In genomic region chr15:24955549-24955929, GRCh38 we compare ENCODE assay signal across 8 cellular contexts. TPM values are rescaled to one million over a fixed set of nuclear protein-coding genes. Genes with fewer than 3 reads are reported as not detected.
DNase-seq lines count a peak whose midpoint lies in the region; ATAC-seq, FAIRE-seq and TF ChIP-seq lines count a peak whose summit lies in the region.

No MANE protein-coding gene starts in this region.

- TF ChIP-seq CTCF in choroid plexus epithelial cell (conservative IDR thresholded peaks at IDR 0.05; ENCODE audit: low read depth, low read length): no peak
- TF ChIP-seq CTCF in thyroid gland (IDR thresholded peaks at IDR 0.05): no peak
- no peak for TF ChIP-seq CTCF in PC-9 (conservative IDR thresholded peaks at IDR 0.05)

- CTCF ChIA-PET in PC-9 (lab: Charles Lee): no interaction called here

- ATAC-seq in HG03432 (IDR thresholded peaks at IDR 0.05; ENCODE audit: unreplicated experiment): no peak

- no peak overlapping the region for H2BK120ac ChIP-seq in mesendoderm (ENCODE audit: low read depth, low read length)

- H2AK5ac ChIP-seq in mesendoderm (ENCODE audit: low read length): peak overlapping the region; percentile 62

- no peak overlapping the region for H3K4me2 ChIP-seq in mesendoderm (ENCODE audit: low read length)
- H3K4me2 ChIP-seq in PC-9: no peak overlapping the region

- H3K4me3 ChIP-seq in choroid plexus epithelial cell (ENCODE audit: low read depth, low read length) (peak overlapping the region; percentile 70), mesendoderm (ENCODE audit: low read length) (peak overlapping the region; percentile 96), thyroid gland (replicated peaks in 1 of 3) (peak overlapping the region; percentile 48 to 98 (median 67)), PC-9 (no peak overlapping the region)

- POLR2A ChIA-PET in PC-9 (lab: Charles Lee; ENCODE audit: unreplicated experiment): no interaction called here

- H3K36me3 ChIP-seq in mesendoderm (ENCODE audit: control insufficient read depth, insufficient read depth, low read length) (no peaks in the 10 kb centered on the region), thyroid gland (no peaks in the 10 kb centered on the region), PC-9 (ENCODE audit: low read depth) (no peaks in the 10 kb centered on the region)

- no peaks in the 10 kb centered on the region for H3K4me1 ChIP-seq in mesendoderm (ENCODE audit: control insufficient read depth, low read depth, low read length)
- peaks cover 0 to 7% of the 10 kb centered on the region in 2 donors for H3K4me1 ChIP-seq in thyroid gland
- no peaks in the 10 kb centered on the region for H3K4me1 ChIP-seq in PC-9 (replicated peaks; ENCODE audit: insufficient read depth)

- H3K9ac ChIP-seq in mesendoderm (ENCODE audit: low read length): peak overlapping the region; percentile 87

- no peaks in the 10 kb centered on the region for H3K9me2 ChIP-seq in PC-9 (ENCODE audit: insufficient read depth)

- no peaks in the 10 kb centered on the region for H3K27me3 ChIP-seq in mesendoderm (ENCODE audit: insufficient read depth, low read length, poor library complexity)
- H3K27me3 ChIP-seq in thyroid gland: no peaks in the 10 kb centered on the region
- H3K27me3 ChIP-seq in PC-9 (ENCODE audit: insufficient read depth, low read depth): no peaks in the 10 kb centered on the region

- no TSS peak for BruUV-seq in PC-9 (replicated peaks; lab: Mats Ljungman, UMichigan)

- no peak overlapping the region for H4K8ac ChIP-seq in mesendoderm (ENCODE audit: low read depth, low read length)

- no peak for FAIRE-seq in H54 (lab: Jason Lieb, UNC)

- no peaks in the 10 kb centered on the region for H3K9me3 ChIP-seq in thyroid gland
- H3K9me3 ChIP-seq in PC-9 (ENCODE audit: insufficient read depth, low read depth): no peaks in the 10 kb centered on the region

- H4K20me1 ChIP-seq in PC-9 (ENCODE audit: insufficient read depth): no peaks in the 10 kb centered on the region

- no peak for TF ChIP-seq POLR2A in thyroid gland (IDR thresholded peaks at IDR 0.05)
- TF ChIP-seq POLR2A in H54 (IDR thresholded peaks at IDR 0.05; ENCODE audit: low read depth, low read length): no peak

- H3K4ac ChIP-seq in mesendoderm (ENCODE audit: low read depth, low read length): no peak overlapping the region

- H3K27ac ChIP-seq in mesendoderm (ENCODE audit: low read depth, low read length) (peak overlapping the region; percentile 90), thyroid gland (peak overlapping the region; percentile 72 to 86 (median 78)), PC-9 (no peak overlapping the region)

- DNase-seq in GM03348 (ENCODE audit: low spot score) (peak; percentile 7), UCSD-AML1 (lab: John Stamatoyannopoulos, UW; ENCODE audit: unreplicated experiment) (peak; percentile 27), choroid plexus epithelial cell (ENCODE audit: low read depth) (no peak), mesendoderm (no peak), thyroid gland (peak; percentile 10 to 15), H54 (ENCODE audit: insufficient read length, low spot score) (no peak), PC-9 (no peak)

- no peak overlapping the region for H3K23ac ChIP-seq in mesendoderm (ENCODE audit: low read length)

- H2AFZ ChIP-seq in PC-9: no peak overlapping the region

- WGBS in mesendoderm (ENCODE audit: extremely low coverage, insufficient coverage, low lambda C conversion rate): no CpG with 5 or more reads among the region's 30 CpGs
- WGBS in thyroid gland, 2 donors: 55 to 66% methylated on average over 30 of the region's 30 CpGs

- no peaks in the 10 kb centered on the region for H3F3A ChIP-seq in PC-9 (ENCODE audit: insufficient read depth, low read depth)

- peak overlapping the region; percentile 94 for H2BK5ac ChIP-seq in mesendoderm (ENCODE audit: low read length)

- H3K18ac ChIP-seq in mesendoderm (ENCODE audit: low read length): peak overlapping the region; percentile 9

- peak overlapping the region; percentile 98 for H3K56ac ChIP-seq in mesendoderm (ENCODE audit: low read length)

- H4K5ac ChIP-seq in mesendoderm (ENCODE audit: low read length): no peak overlapping the region

- no peak overlapping the region for H2BK15ac ChIP-seq in mesendoderm (replicated peaks; ENCODE audit: low read depth)

- no peaks in the 10 kb centered on the region for H3K79me1 ChIP-seq in mesendoderm (ENCODE audit: low read length)

- intact Hi-C loops in thyroid gland (cut with DNase I): no loop called here
- intact Hi-C loops in PC-9 (cut with micrococcal nuclease; ENCODE audit: unreplicated experiment): no loop called here

- H3K79me2 ChIP-seq in mesendoderm (ENCODE audit: control insufficient read depth, insufficient read depth, low read length) (peaks cover 49% of the 10 kb centered on the region), PC-9 (ENCODE audit: low read depth) (no peaks in the 10 kb centered on the region)

RNA-seq across cellular contexts. Expression of gene SNRPN, which starts 0.8 kb away (rescaled TPM):
- polyA plus RNA-seq in mesendoderm (2013, experiment 1 of 2): 441 TPM
- polyA plus RNA-seq in mesendoderm (2013, experiment 2 of 2): 447 TPM
- total RNA-seq in thyroid gland (100 to 1,000 TPM; 413 to 706 (median 631) TPM), PC-9 (2021) (14.3 and 21.1 TPM in 2 replicates)

RNA-seq across cellular contexts. Expression of gene SNURF, which starts 0.8 kb away (rescaled TPM):
- polyA plus RNA-seq in mesendoderm (2013, experiment 1 of 2): 88.4 TPM
- polyA plus RNA-seq in mesendoderm (2013, experiment 2 of 2): 103 TPM
- total RNA-seq in thyroid gland: 10 to 100 TPM; 42.9 to 65.2 (median 54.1) TPM
- 6.7 and 8.7 TPM in 2 replicates for total RNA-seq in PC-9 (2021)

Comparison
In these comparisons a context has a peak if more than half of its experiments do, and no peak if none do; other contexts are left out.
1. DNase-seq: peak in GM03348 (single experiment), UCSD-AML1 (single experiment) and thyroid gland (2 of 2); none in choroid plexus epithelial cell (single experiment), mesendoderm (single experiment), H54 (single experiment) and PC-9 (0 of 2).
2. RNA of gene SNRPN, which starts 0.8 kb away (total RNA-seq): 413 to 706 TPM in thyroid gland; 14.3 to 21.1 TPM in PC-9; every median in the first group is over 10 times any median in the second.